Comparison of ENCODE assay signal across 1 cellular context in genomic region chr2:45274190-45274926, GRCh38.
TF ChIP-seq lines count a peak whose summit lies in the region.

No MANE protein-coding gene starts in this region.

TF ChIP-seq in HepG2, 621 proteins besides CTCF, POLR2A, EP300 and RAD21 (continued from another document and continues in another):
- TF ChIP-seq SNAI1 (CRISPR knock-in tag; IDR thresholded peaks at IDR 0.05; ENCODE audit: borderline replicate concordance) (peak; percentile 95; the same call in 1 of the 2 replicates), ZNF740 (CRISPR knock-in tag; IDR thresholded peaks at IDR 0.05) (no peak), ZNF503 (CRISPR knock-in tag; IDR thresholded peaks at IDR 0.05) (peak; percentile 99), ZNF460 (CRISPR knock-in tag; IDR thresholded peaks at IDR 0.05; ENCODE audit: borderline replicate concordance) (no peak), KLF13 (CRISPR knock-in tag; IDR thresholded peaks at IDR 0.05) (no peak), BCL6 (CRISPR knock-in tag; IDR thresholded peaks at IDR 0.05) (peak; percentile 99), ZNF530 (CRISPR knock-in tag; IDR thresholded peaks at IDR 0.05; ENCODE audit: low read depth) (no peak), ZNF235 (CRISPR knock-in tag; IDR thresholded peaks at IDR 0.05; ENCODE audit: borderline replicate concordance) (no peak), U2AF2 (IDR thresholded peaks at IDR 0.05; ENCODE audit: low read depth, low read length) (no peak), KLF15 (CRISPR knock-in tag; IDR thresholded peaks at IDR 0.05; ENCODE audit: borderline replicate concordance) (no peak), HCFC1 (IDR thresholded peaks at IDR 0.05; ENCODE audit: low read depth, low read length) (no peak), ZNF552 (CRISPR knock-in tag; IDR thresholded peaks at IDR 0.05; ENCODE audit: borderline replicate concordance) (no peak), CREB3 (CRISPR knock-in tag; IDR thresholded peaks at IDR 0.05) (no peak), PATZ1 (CRISPR knock-in tag; IDR thresholded peaks at IDR 0.05) (peak; percentile 82), RBAK (CRISPR knock-in tag; IDR thresholded peaks at IDR 0.05) (no peak), ZBTB46 (CRISPR knock-in tag; IDR thresholded peaks at IDR 0.05; ENCODE audit: borderline replicate concordance) (no peak), RFXAP (CRISPR knock-in tag; IDR thresholded peaks at IDR 0.05; ENCODE audit: borderline replicate concordance) (no peak; the same call in 1 of the 2 replicates), GPN1 (CRISPR knock-in tag; IDR thresholded peaks at IDR 0.05; ENCODE audit: borderline replicate concordance) (no peak), CENPX (CRISPR knock-in tag; IDR thresholded peaks at IDR 0.05) (no peak), DMTF1 (CRISPR knock-in tag; IDR thresholded peaks at IDR 0.05) (no peak), ZNF225 (CRISPR knock-in tag; IDR thresholded peaks at IDR 0.05) (no peak), ZNF30 (CRISPR knock-in tag; IDR thresholded peaks at IDR 0.05) (no peak), ZSCAN30 (CRISPR knock-in tag; IDR thresholded peaks at IDR 0.05) (0 out of 2 replicates have a peak, but pooled peaks have one; percentile 26), NFRKB (IDR thresholded peaks at IDR 0.05) (no peak), ZNF12 (CRISPR knock-in tag; IDR thresholded peaks at IDR 0.05) (no peak; the same call in 1 of the 2 replicates), ZNF713 (CRISPR knock-in tag; IDR thresholded peaks at IDR 0.05) (no peak), ZBTB26 (CRISPR knock-in tag; IDR thresholded peaks at IDR 0.05; ENCODE audit: borderline replicate concordance) (no peak), ZNF280B (CRISPR knock-in tag; IDR thresholded peaks at IDR 0.05; ENCODE audit: borderline replicate concordance) (no peak), RFX1 (IDR thresholded peaks at IDR 0.05) (no peak), ZNF709 (CRISPR knock-in tag; IDR thresholded peaks at IDR 0.05) (0 out of 2 replicates have a peak, but pooled peaks have one; percentile 50), DPF2 (CRISPR knock-in tag; IDR thresholded peaks at IDR 0.05; ENCODE audit: borderline replicate concordance, low read depth) (peak; percentile 89), BCL3 (CRISPR knock-in tag; IDR thresholded peaks at IDR 0.05) (no peak), ZGPAT (CRISPR knock-in tag; IDR thresholded peaks at IDR 0.05) (peak; percentile 90), ZNF773 (CRISPR knock-in tag; IDR thresholded peaks at IDR 0.05; ENCODE audit: borderline replicate concordance) (no peak), ADNP (CRISPR knock-in tag; IDR thresholded peaks at IDR 0.05) (no peak), ZFP41 (CRISPR knock-in tag; IDR thresholded peaks at IDR 0.05; ENCODE audit: borderline replicate concordance) (no peak), RNF219 (CRISPR knock-in tag; IDR thresholded peaks at IDR 0.05) (no peak; the same call in 1 of the 2 replicates), ZNF234 (CRISPR knock-in tag; conservative IDR thresholded peaks at IDR 0.05) (no peak), ZBTB7A (CRISPR knock-in tag; IDR thresholded peaks at IDR 0.05) (peak; percentile 74), ZNF775 (CRISPR knock-in tag; IDR thresholded peaks at IDR 0.05; ENCODE audit: borderline replicate concordance) (no peak)
